In the genomic region with DNA sequence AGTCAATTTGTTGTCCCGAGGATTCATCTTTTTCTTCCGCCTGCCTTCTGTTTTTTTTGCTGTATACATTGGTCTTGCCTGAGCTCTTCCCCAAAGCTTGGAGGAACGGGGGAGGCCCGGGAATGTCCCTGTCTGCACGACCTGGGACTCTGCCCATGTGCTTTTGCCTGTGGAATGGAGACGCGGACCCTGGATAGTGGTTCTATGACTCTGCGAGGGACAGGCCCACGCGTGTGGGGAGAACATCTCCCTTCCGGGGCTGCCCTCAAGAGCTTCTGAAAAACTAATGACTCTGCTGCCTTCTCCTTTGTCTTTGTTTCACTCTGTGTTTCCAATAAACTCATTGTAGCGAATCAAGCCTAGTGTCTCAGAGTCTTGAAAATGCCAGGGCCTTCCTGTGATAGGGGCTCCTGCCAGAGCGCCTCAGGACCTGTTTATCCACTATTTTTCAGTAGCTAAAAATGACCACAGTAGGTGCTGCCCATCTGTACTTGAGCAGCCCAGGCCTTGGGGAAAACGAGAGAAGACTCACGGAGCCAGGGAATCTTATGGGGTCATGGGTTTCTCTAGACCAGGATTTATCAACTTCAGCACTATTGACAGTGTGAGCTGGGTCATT, we compare ENCODE assay signal across 10 cellular contexts. TPM values are rescaled to one million over a fixed set of nuclear protein-coding genes. Genes with fewer than 3 reads are reported as not detected.
DNase-seq lines count a peak whose midpoint lies in the region; ATAC-seq, FAIRE-seq and TF ChIP-seq lines count a peak whose summit lies in the region.
"Had no signal": no experiment of that assay in that cellular context is flagged by ENCODE, and none has a peak within 500 bp of the region (broad histone marks: within the 10 kb centered on the region; RNA-seq: fewer than 3 reads in every experiment).

No MANE protein-coding gene starts in this region.

- no peak for FAIRE-seq in astrocyte (lab: Jason Lieb, UNC)

- H3K4me2 ChIP-seq in astrocyte (ENCODE audit: low read length), result peak overlapping the region; percentile 93

- POLR2A ChIA-PET in activated CD4-positive, alpha-beta T cell treated with anti-CD3 and anti-CD28 coated beads for 36 hours (lab: Charles Lee), result no interaction called here

- H3K27me3 Mint-ChIP-seq in activated CD4-positive, alpha-beta T cell treated with anti-CD3 and anti-CD28 coated beads for 36 hours, result peaks cover 51% of the 10 kb centered on the region
- H3K27me3 Mint-ChIP-seq in astrocyte (ENCODE audit: low read depth, unreplicated experiment), result peaks cover 93% of the 10 kb centered on the region
- peaks cover 88% of the 10 kb centered on the region for H3K27me3 Mint-ChIP-seq in stimulated activated memory B cell treated with anti-CD40 and anti-IgM and Interleukin-4, amounts not matched to agents 10 μg/mL and 1 μg/mL and 100 μg/mL, for 72 hours

- H3K27ac Mint-ChIP-seq in activated CD4-positive, alpha-beta T cell treated with anti-CD3 and anti-CD28 coated beads for 36 hours, result no peak overlapping the region
- no peak overlapping the region for H3K27ac Mint-ChIP-seq in astrocyte (ENCODE audit: unreplicated experiment)
- H3K27ac Mint-ChIP-seq in stimulated activated memory B cell treated with anti-CD40 and anti-IgM and Interleukin-4, amounts not matched to agents 10 μg/mL and 1 μg/mL and 100 μg/mL, for 72 hours, result no peak overlapping the region

- peak overlapping the region; percentile 6 for H3K4me3 Mint-ChIP-seq in activated CD4-positive, alpha-beta T cell treated with anti-CD3 and anti-CD28 coated beads for 36 hours
- H3K4me3 Mint-ChIP-seq in astrocyte (ENCODE audit: unreplicated experiment), result peak overlapping the region; percentile 79
- H3K4me3 Mint-ChIP-seq in stimulated activated memory B cell treated with anti-CD40 and anti-IgM and Interleukin-4, amounts not matched to agents 10 μg/mL and 1 μg/mL and 100 μg/mL, for 72 hours, result peak overlapping the region; percentile 27

- H3K36me3 Mint-ChIP-seq in activated CD4-positive, alpha-beta T cell treated with anti-CD3 and anti-CD28 coated beads for 36 hours (ENCODE audit: low read depth), result no peaks in the 10 kb centered on the region
- H3K36me3 Mint-ChIP-seq in astrocyte (ENCODE audit: low read depth, unreplicated experiment), result no peaks in the 10 kb centered on the region
- no peaks in the 10 kb centered on the region for H3K36me3 Mint-ChIP-seq in stimulated activated memory B cell treated with anti-CD40 and anti-IgM and Interleukin-4, amounts not matched to agents 10 μg/mL and 1 μg/mL and 100 μg/mL, for 72 hours

- no peak for DNase-seq in activated CD4-positive, alpha-beta T cell treated with anti-CD3 and anti-CD28 coated beads for 36 hours
- no peak for DNase-seq in activated CD4-positive, alpha-beta T cell treated with anti-CD3 and anti-CD28 coated beads, Interleukin-2, amount 50 U/mL, for 1 hour
- DNase-seq in astrocyte (ENCODE audit: low read depth), result no peak
- DNase-seq in kidney tubule cell (ENCODE audit: low spot score), result peak; percentile 3
- no peak for DNase-seq in NCI-H187 (lab: John Stamatoyannopoulos, UW)
- DNase-seq in NCI-H1092 (lab: John Stamatoyannopoulos, UW), result no peak
- no peak for DNase-seq in NCI-H82 treated with DMSO at 0.1 percent for 48 hours (lab: John Stamatoyannopoulos, UW; ENCODE audit: unreplicated experiment)
- DNase-seq: NCI-H1048 had no signal

- no peaks in the 10 kb centered on the region for H3K9me3 Mint-ChIP-seq in activated CD4-positive, alpha-beta T cell treated with anti-CD3 and anti-CD28 coated beads for 36 hours (ENCODE audit: low read depth)
- H3K9me3 Mint-ChIP-seq in astrocyte (ENCODE audit: unreplicated experiment), result no peaks in the 10 kb centered on the region
- no peaks in the 10 kb centered on the region for H3K9me3 Mint-ChIP-seq in stimulated activated memory B cell treated with anti-CD40 and anti-IgM and Interleukin-4, amounts not matched to agents 10 μg/mL and 1 μg/mL and 100 μg/mL, for 72 hours

- H3K36me3 ChIP-seq in astrocyte (ENCODE audit: insufficient read depth, low read length), result no peaks in the 10 kb centered on the region

- CTCF ChIA-PET in activated CD4-positive, alpha-beta T cell treated with anti-CD3 and anti-CD28 coated beads for 36 hours (lab: Charles Lee), result interaction anchor here (0.5 to 1.7 kb wide), 9 partner anchors 10 to 421 kb away, joined by 3 to 5 read pairs (median 5); no protein-coding TSS in a partner anchor

- peaks cover 8% of the 10 kb centered on the region for H3K4me1 ChIP-seq in astrocyte (ENCODE audit: insufficient read depth, low read length)

- H3K4me3 ChIP-seq in astrocyte (ENCODE audit: insufficient read depth, low read depth, low read length), result no peak overlapping the region

- H3K27me3 ChIP-seq in astrocyte (ENCODE audit: insufficient read depth, low read length), result peaks cover 37% of the 10 kb centered on the region

- intact Hi-C loops in activated CD4-positive, alpha-beta T cell treated with anti-CD3 and anti-CD28 coated beads for 36 hours (cut with DNase I, micrococcal nuclease), result no loop called here

- no peaks in the 10 kb centered on the region for H4K20me1 ChIP-seq in astrocyte (ENCODE audit: insufficient read depth, low read length)

- no peak overlapping the region for H3K9ac ChIP-seq in astrocyte (ENCODE audit: low read length)

- no peaks in the 10 kb centered on the region for H3K79me2 ChIP-seq in astrocyte (ENCODE audit: insufficient read depth, low read length)

- no peaks in the 10 kb centered on the region for H3K9me3 ChIP-seq in astrocyte (ENCODE audit: insufficient read depth, low read depth, low read length)

- no peak for TF ChIP-seq CTCF in astrocyte (IDR thresholded peaks at IDR 0.05; ENCODE audit: insufficient read depth, low read depth, low read length)

- no peak for ATAC-seq in activated CD4-positive, alpha-beta T cell treated with anti-CD3 and anti-CD28 coated beads for 36 hours
- no peak for ATAC-seq in stimulated activated memory B cell treated with anti-CD40 and anti-IgM and Interleukin-4, amounts not matched to agents 10 μg/mL and 1 μg/mL and 100 μg/mL, for 72 hours

- H2AFZ ChIP-seq in astrocyte (ENCODE audit: low read depth, low read length), result peak overlapping the region; percentile 92

- peaks cover 16% of the 10 kb centered on the region for H3K4me1 Mint-ChIP-seq in activated CD4-positive, alpha-beta T cell treated with anti-CD3 and anti-CD28 coated beads for 36 hours
- peaks cover 10% of the 10 kb centered on the region for H3K4me1 Mint-ChIP-seq in astrocyte (ENCODE audit: low read depth, unreplicated experiment)
- H3K4me1 Mint-ChIP-seq in stimulated activated memory B cell treated with anti-CD40 and anti-IgM and Interleukin-4, amounts not matched to agents 10 μg/mL and 1 μg/mL and 100 μg/mL, for 72 hours, result peaks cover 19% of the 10 kb centered on the region

- no peak overlapping the region for H3K27ac ChIP-seq in astrocyte (ENCODE audit: low read depth, low read length)

RNA-seq across cellular contexts. Expression of gene KRT83, which starts 12.3 kb away (rescaled TPM):
- not detected for total RNA-seq in activated CD4-positive, alpha-beta T cell treated with anti-CD3 and anti-CD28 coated beads for 36 hours
- total RNA-seq in astrocyte, result not detected in 2 replicates
- total RNA-seq: SK-MEL-5 had no signal

RNA-seq across cellular contexts. Expression of gene KRT81, which starts 17.6 kb away (rescaled TPM):
- total RNA-seq in activated CD4-positive, alpha-beta T cell treated with anti-CD3 and anti-CD28 coated beads for 36 hours, result not detected
- total RNA-seq in astrocyte, result 1.2 TPM in 2 replicates

RNA-seq across cellular contexts. Expression of gene KRT86, which starts 34.5 kb away (rescaled TPM):
- not detected for total RNA-seq in activated CD4-positive, alpha-beta T cell treated with anti-CD3 and anti-CD28 coated beads for 36 hours
- total RNA-seq in astrocyte, result 0.24 and 0.43 TPM in 2 replicates
- total RNA-seq: SK-MEL-5 had no signal

RNA-seq across cellular contexts. Expression of gene KRT85, which starts 58.4 kb away (rescaled TPM):
- total RNA-seq in activated CD4-positive, alpha-beta T cell treated with anti-CD3 and anti-CD28 coated beads for 36 hours, result not detected
- not detected in 2 replicates for total RNA-seq in astrocyte
- total RNA-seq: SK-MEL-5 had no signal

Comparison
In these comparisons a context has a peak if more than half of its experiments do, and no peak if none do; other contexts are left out.
1. H3K4me3 Mint-ChIP-seq: peak in every context shown above with its lines; median percentile 79 in astrocyte; 27 in stimulated activated memory B cell treated with anti-CD40 and anti-IgM and Interleukin-4, amounts not matched to agents 10 μg/mL and 1 μg/mL and 100 μg/mL, for 72 hours; 6 in activated CD4-positive, alpha-beta T cell treated with anti-CD3 and anti-CD28 coated beads for 36 hours.